1 cellular context compared by ENCODE assay signal in genomic region chr21:17501107-17502006, GRCh38.
TF ChIP-seq lines count a peak whose summit lies in the region.

No MANE protein-coding gene starts in this region.

TF ChIP-seq in HEK293, 187 proteins besides CTCF, POLR2A, EP300 and RAD21 (continued from another document):
- TF ChIP-seq TRIM28 (IDR thresholded peaks at IDR 0.05; ENCODE audit: borderline replicate concordance, low read length) (peak; percentile 9; the same call in 1 of the 2 replicates), ZNF391 (tag by site-specific recombination; IDR thresholded peaks at IDR 0.05; ENCODE audit: borderline replicate concordance, low read depth) (0 out of 2 replicates have a peak, but pooled peaks have one; percentile 45), KLF1 (tag by site-specific recombination; IDR thresholded peaks at IDR 0.05) (no peak), ZNF404 (tag by site-specific recombination; IDR thresholded peaks at IDR 0.05) (no peak), ZNF639 (tag by site-specific recombination; IDR thresholded peaks at IDR 0.05) (peak; percentile 90), ZNF302 (tag by site-specific recombination; IDR thresholded peaks at IDR 0.05; ENCODE audit: low read depth) (no peak), TCF7L2 (IDR thresholded peaks at IDR 0.05; ENCODE audit: borderline replicate concordance, low read depth, low read length) (peak; percentile 100), ZNF843 (tag by site-specific recombination; IDR thresholded peaks at IDR 0.05) (peak; percentile 89), ZNF645 (tag by site-specific recombination; IDR thresholded peaks at IDR 0.05) (no peak), ZNF580 (tag by site-specific recombination; IDR thresholded peaks at IDR 0.05) (no peak), ZSCAN4 (tag by site-specific recombination; IDR thresholded peaks at IDR 0.05) (0 out of 2 replicates have a peak, but pooled peaks have one; percentile 31), HIC1 (tag by site-specific recombination; IDR thresholded peaks at IDR 0.05) (peak; percentile 87), KLF10 (tag by site-specific recombination; IDR thresholded peaks at IDR 0.05) (peak; percentile 98), ZNF184 (tag by site-specific recombination; IDR thresholded peaks at IDR 0.05) (peak; percentile 79; the same call in 1 of the 2 replicates), ZNF292 (tag by site-specific recombination; IDR thresholded peaks at IDR 0.05; ENCODE audit: borderline replicate concordance, low read depth) (no peak), ZNF366 (tag by site-specific recombination; conservative IDR thresholded peaks at IDR 0.05) (peak; percentile 89), ZNF114 (tag by site-specific recombination; IDR thresholded peaks at IDR 0.05) (no peak), SP2 (tag by site-specific recombination; IDR thresholded peaks at IDR 0.05) (0 out of 2 replicates have a peak, but pooled peaks have one; percentile 12)
